Comparison of ENCODE assay signal across 1 cellular context in the genomic region with DNA sequence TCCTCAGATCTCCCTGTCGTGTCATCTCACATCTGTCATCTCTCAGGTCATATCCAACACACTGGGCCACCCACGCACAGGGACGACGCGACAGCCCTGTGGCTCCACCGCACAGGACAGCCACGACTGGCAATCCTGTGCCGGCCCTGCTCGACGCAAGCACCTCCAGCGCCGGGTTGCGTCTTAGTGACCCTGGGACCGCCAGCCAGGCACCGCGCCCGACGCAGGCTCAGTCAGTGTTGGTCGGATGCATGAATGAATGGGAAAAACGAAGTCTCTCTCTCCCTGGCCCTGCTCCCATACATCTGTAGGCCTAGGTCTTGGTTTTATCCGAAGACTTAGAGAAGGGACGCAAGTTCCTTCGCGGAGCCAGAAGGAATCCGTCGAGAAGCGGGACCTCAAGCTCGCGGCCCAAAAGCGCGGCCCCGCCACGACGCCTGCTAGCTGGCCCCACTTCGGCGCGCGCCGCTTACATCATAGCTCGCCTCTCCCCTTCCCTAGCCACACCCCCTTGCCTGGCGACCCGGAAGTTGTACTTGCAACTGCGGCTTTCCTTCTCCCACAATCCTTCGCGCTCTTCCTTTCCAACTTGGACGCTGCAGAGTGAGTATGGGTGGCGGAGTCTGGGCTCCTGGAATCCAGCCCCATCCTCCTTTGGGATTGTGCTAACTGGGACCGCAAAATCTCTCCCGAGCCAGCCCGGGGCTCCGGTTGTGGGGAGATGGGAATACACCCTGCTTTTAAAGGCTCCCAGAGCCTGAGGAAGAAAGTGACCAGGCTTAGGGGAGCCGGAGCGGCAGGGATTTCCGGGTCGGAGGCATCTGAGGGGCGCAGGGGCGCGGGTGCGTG.
TF ChIP-seq lines count a peak whose summit lies in the region.

A gene (plus strand): TSS at position 577 of the 849 bp plus-strand sequence. CDS start 413 bp downstream, outside the sequence.

TF ChIP-seq in K562, 482 proteins besides CTCF, POLR2A, EP300 and RAD21 (continued from another document and continues in another):
- TF ChIP-seq, protein P1, sequence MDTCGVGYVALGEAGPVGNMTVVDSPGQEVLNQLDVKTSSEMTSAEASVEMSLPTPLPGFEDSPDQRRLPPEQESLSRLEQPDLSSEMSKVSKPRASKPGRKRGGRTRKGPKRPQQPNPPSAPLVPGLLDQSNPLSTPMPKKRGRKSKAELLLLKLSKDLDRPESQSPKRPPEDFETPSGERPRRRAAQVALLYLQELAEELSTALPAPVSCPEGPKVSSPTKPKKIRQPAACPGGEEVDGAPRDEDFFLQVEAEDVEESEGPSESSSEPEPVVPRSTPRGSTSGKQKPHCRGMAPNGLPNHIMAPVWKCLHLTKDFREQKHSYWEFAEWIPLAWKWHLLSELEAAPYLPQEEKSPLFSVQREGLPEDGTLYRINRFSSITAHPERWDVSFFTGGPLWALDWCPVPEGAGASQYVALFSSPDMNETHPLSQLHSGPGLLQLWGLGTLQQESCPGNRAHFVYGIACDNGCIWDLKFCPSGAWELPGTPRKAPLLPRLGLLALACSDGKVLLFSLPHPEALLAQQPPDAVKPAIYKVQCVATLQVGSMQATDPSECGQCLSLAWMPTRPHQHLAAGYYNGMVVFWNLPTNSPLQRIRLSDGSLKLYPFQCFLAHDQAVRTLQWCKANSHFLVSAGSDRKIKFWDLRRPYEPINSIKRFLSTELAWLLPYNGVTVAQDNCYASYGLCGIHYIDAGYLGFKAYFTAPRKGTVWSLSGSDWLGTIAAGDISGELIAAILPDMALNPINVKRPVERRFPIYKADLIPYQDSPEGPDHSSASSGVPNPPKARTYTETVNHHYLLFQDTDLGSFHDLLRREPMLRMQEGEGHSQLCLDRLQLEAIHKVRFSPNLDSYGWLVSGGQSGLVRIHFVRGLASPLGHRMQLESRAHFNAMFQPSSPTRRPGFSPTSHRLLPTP (IDR thresholded peaks at IDR 0.05; ENCODE audit: borderline replicate concordance, extremely low read depth, insufficient read length): no peak
- no peak for TF ChIP-seq CBX2 (IDR thresholded peaks at IDR 0.05; ENCODE audit: insufficient read depth, low read length, poor library complexity, severe bottlenecking)
- TF ChIP-seq HOXB6 (CRISPR knock-in tag; IDR thresholded peaks at IDR 0.05; ENCODE audit: borderline replicate concordance): no peak
- TF ChIP-seq MYC (IDR thresholded peaks at IDR 0.05; ENCODE audit: low read depth, low read length): peak; percentile 96
- peak; percentile 67; the same call in 1 of the 2 replicates for TF ChIP-seq MYC (CRISPR knock-in tag; IDR thresholded peaks at IDR 0.05; ENCODE audit: borderline replicate concordance, low read depth)
- peak; percentile 71 for TF ChIP-seq KLF13 (tag; IDR thresholded peaks at IDR 0.05; ENCODE audit: borderline replicate concordance, low read depth)
- TF ChIP-seq, protein P2, sequence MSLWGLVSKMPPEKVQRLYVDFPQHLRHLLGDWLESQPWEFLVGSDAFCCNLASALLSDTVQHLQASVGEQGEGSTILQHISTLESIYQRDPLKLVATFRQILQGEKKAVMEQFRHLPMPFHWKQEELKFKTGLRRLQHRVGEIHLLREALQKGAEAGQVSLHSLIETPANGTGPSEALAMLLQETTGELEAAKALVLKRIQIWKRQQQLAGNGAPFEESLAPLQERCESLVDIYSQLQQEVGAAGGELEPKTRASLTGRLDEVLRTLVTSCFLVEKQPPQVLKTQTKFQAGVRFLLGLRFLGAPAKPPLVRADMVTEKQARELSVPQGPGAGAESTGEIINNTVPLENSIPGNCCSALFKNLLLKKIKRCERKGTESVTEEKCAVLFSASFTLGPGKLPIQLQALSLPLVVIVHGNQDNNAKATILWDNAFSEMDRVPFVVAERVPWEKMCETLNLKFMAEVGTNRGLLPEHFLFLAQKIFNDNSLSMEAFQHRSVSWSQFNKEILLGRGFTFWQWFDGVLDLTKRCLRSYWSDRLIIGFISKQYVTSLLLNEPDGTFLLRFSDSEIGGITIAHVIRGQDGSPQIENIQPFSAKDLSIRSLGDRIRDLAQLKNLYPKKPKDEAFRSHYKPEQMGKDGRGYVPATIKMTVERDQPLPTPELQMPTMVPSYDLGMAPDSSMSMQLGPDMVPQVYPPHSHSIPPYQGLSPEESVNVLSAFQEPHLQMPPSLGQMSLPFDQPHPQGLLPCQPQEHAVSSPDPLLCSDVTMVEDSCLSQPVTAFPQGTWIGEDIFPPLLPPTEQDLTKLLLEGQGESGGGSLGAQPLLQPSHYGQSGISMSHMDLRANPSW (CRISPR knock-in tag; IDR thresholded peaks at IDR 0.05): no peak
- TF ChIP-seq, protein P3, sequence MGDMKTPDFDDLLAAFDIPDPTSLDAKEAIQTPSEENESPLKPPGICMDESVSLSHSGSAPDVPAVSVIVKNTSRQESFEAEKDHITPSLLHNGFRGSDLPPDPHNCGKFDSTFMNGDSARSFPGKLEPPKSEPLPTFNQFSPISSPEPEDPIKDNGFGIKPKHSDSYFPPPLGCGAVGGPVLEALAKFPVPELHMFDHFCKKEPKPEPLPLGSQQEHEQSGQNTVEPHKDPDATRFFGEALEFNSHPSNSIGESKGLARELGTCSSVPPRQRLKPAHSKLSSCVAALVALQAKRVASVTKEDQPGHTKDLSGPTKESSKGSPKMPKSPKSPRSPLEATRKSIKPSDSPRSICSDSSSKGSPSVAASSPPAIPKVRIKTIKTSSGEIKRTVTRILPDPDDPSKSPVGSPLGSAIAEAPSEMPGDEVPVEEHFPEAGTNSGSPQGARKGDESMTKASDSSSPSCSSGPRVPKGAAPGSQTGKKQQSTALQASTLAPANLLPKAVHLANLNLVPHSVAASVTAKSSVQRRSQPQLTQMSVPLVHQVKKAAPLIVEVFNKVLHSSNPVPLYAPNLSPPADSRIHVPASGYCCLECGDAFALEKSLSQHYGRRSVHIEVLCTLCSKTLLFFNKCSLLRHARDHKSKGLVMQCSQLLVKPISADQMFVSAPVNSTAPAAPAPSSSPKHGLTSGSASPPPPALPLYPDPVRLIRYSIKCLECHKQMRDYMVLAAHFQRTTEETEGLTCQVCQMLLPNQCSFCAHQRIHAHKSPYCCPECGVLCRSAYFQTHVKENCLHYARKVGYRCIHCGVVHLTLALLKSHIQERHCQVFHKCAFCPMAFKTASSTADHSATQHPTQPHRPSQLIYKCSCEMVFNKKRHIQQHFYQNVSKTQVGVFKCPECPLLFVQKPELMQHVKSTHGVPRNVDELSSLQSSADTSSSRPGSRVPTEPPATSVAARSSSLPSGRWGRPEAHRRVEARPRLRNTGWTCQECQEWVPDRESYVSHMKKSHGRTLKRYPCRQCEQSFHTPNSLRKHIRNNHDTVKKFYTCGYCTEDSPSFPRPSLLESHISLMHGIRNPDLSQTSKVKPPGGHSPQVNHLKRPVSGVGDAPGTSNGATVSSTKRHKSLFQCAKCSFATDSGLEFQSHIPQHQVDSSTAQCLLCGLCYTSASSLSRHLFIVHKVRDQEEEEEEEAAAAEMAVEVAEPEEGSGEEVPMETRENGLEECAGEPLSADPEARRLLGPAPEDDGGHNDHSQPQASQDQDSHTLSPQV (IDR thresholded peaks at IDR 0.05): peak; percentile 98
- TF ChIP-seq MTF1 (CRISPR knock-in tag; IDR thresholded peaks at IDR 0.05; ENCODE audit: borderline replicate concordance): peak; percentile 42; the same call in 1 of the 2 replicates
- TF ChIP-seq NFRKB (IDR thresholded peaks at IDR 0.05; ENCODE audit: low read depth): 0 out of 2 replicates have a peak, but pooled peaks have one; percentile 90
- peak; percentile 87 for TF ChIP-seq DMBX1 (CRISPR knock-in tag; IDR thresholded peaks at IDR 0.05; ENCODE audit: borderline replicate concordance)
- TF ChIP-seq, protein P4, sequence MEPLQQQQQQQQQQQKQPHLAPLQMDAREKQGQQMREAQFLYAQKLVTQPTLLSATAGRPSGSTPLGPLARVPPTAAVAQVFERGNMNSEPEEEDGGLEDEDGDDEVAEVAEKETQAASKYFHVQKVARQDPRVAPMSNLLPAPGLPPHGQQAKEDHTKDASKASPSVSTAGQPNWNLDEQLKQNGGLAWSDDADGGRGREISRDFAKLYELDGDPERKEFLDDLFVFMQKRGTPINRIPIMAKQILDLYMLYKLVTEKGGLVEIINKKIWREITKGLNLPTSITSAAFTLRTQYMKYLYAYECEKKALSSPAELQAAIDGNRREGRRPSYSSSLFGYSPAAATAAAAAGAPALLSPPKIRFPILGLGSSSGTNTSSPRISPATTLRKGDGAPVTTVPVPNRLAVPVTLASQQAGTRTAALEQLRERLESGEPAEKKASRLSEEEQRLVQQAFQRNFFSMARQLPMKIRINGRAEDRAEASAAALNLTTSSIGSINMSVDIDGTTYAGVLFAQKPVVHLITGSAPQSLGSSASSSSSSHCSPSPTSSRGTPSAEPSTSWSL (CRISPR knock-in tag; IDR thresholded peaks at IDR 0.05; ENCODE audit: borderline replicate concordance): no peak
- no peak for TF ChIP-seq IFI16 (CRISPR knock-in tag; IDR thresholded peaks at IDR 0.05)
- TF ChIP-seq FOS (IDR thresholded peaks at IDR 0.05; ENCODE audit: extremely low read depth, insufficient read length): no peak
- TF ChIP-seq, protein P5, sequence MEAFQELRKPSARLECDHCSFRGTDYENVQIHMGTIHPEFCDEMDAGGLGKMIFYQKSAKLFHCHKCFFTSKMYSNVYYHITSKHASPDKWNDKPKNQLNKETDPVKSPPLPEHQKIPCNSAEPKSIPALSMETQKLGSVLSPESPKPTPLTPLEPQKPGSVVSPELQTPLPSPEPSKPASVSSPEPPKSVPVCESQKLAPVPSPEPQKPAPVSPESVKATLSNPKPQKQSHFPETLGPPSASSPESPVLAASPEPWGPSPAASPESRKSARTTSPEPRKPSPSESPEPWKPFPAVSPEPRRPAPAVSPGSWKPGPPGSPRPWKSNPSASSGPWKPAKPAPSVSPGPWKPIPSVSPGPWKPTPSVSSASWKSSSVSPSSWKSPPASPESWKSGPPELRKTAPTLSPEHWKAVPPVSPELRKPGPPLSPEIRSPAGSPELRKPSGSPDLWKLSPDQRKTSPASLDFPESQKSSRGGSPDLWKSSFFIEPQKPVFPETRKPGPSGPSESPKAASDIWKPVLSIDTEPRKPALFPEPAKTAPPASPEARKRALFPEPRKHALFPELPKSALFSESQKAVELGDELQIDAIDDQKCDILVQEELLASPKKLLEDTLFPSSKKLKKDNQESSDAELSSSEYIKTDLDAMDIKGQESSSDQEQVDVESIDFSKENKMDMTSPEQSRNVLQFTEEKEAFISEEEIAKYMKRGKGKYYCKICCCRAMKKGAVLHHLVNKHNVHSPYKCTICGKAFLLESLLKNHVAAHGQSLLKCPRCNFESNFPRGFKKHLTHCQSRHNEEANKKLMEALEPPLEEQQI (IDR thresholded peaks at IDR 0.05): peak; percentile 71; the same call in 1 of the 2 replicates
- no peak for TF ChIP-seq ZNF408 (CRISPR knock-in tag; IDR thresholded peaks at IDR 0.05; ENCODE audit: low read depth)
- peak; percentile 100 for TF ChIP-seq RBFOX2 (IDR thresholded peaks at IDR 0.05; ENCODE audit: low read depth, low read length)
- no peak for TF ChIP-seq NEUROD1 (IDR thresholded peaks at IDR 0.05; ENCODE audit: borderline replicate concordance, low read depth, low read length, partially characterized antibody)
- TF ChIP-seq RBM22 (IDR thresholded peaks at IDR 0.05; ENCODE audit: low read depth, low read length, poor library complexity, severe bottlenecking): peak; percentile 26
- TF ChIP-seq, protein P6, sequence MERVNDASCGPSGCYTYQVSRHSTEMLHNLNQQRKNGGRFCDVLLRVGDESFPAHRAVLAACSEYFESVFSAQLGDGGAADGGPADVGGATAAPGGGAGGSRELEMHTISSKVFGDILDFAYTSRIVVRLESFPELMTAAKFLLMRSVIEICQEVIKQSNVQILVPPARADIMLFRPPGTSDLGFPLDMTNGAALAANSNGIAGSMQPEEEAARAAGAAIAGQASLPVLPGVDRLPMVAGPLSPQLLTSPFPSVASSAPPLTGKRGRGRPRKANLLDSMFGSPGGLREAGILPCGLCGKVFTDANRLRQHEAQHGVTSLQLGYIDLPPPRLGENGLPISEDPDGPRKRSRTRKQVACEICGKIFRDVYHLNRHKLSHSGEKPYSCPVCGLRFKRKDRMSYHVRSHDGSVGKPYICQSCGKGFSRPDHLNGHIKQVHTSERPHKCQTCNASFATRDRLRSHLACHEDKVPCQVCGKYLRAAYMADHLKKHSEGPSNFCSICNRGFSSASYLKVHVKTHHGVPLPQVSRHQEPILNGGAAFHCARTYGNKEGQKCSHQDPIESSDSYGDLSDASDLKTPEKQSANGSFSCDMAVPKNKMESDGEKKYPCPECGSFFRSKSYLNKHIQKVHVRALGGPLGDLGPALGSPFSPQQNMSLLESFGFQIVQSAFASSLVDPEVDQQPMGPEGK (CRISPR knock-in tag; IDR thresholded peaks at IDR 0.05; ENCODE audit: borderline replicate concordance): no peak
- no peak for TF ChIP-seq HMG20B (CRISPR knock-in tag; IDR thresholded peaks at IDR 0.05)
- TF ChIP-seq ZNF224 (CRISPR knock-in tag; IDR thresholded peaks at IDR 0.05): peak; percentile 99
- no peak for TF ChIP-seq CBX8 (IDR thresholded peaks at IDR 0.05; ENCODE audit: borderline replicate concordance, extremely low read depth, low read depth, low read length, poor library complexity, severe bottlenecking)
- TF ChIP-seq PCBP1 (IDR thresholded peaks at IDR 0.05; ENCODE audit: low read depth, low read length, poor library complexity, severe bottlenecking): peak; percentile 36
- TF ChIP-seq, protein P7, sequence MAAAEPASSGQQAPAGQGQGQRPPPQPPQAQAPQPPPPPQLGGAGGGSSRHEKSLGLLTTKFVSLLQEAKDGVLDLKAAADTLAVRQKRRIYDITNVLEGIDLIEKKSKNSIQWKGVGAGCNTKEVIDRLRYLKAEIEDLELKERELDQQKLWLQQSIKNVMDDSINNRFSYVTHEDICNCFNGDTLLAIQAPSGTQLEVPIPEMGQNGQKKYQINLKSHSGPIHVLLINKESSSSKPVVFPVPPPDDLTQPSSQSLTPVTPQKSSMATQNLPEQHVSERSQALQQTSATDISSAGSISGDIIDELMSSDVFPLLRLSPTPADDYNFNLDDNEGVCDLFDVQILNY (CRISPR knock-in tag; IDR thresholded peaks at IDR 0.05): peak; percentile 100
- TF ChIP-seq, protein P8, sequence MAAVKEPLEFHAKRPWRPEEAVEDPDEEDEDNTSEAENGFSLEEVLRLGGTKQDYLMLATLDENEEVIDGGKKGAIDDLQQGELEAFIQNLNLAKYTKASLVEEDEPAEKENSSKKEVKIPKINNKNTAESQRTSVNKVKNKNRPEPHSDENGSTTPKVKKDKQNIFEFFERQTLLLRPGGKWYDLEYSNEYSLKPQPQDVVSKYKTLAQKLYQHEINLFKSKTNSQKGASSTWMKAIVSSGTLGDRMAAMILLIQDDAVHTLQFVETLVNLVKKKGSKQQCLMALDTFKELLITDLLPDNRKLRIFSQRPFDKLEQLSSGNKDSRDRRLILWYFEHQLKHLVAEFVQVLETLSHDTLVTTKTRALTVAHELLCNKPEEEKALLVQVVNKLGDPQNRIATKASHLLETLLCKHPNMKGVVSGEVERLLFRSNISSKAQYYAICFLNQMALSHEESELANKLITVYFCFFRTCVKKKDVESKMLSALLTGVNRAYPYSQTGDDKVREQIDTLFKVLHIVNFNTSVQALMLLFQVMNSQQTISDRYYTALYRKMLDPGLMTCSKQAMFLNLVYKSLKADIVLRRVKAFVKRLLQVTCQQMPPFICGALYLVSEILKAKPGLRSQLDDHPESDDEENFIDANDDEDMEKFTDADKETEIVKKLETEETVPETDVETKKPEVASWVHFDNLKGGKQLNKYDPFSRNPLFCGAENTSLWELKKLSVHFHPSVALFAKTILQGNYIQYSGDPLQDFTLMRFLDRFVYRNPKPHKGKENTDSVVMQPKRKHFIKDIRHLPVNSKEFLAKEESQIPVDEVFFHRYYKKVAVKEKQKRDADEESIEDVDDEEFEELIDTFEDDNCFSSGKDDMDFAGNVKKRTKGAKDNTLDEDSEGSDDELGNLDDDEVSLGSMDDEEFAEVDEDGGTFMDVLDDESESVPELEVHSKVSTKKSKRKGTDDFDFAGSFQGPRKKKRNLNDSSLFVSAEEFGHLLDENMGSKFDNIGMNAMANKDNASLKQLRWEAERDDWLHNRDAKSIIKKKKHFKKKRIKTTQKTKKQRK (IDR thresholded peaks at IDR 0.05; ENCODE audit: borderline replicate concordance, low read depth, low read length): no peak
- no peak for TF ChIP-seq PHB2 (IDR thresholded peaks at IDR 0.05; ENCODE audit: low read depth)
- no peak for TF ChIP-seq JUNB (CRISPR knock-in tag; conservative IDR thresholded peaks at IDR 0.05)
- TF ChIP-seq L3MBTL2 (IDR thresholded peaks at IDR 0.05): peak; percentile 100
- TF ChIP-seq POLR2H (tag; IDR thresholded peaks at IDR 0.05; ENCODE audit: low read depth): peak; percentile 96
